In genomic region chr2:233193738-233194137, GRCh38 we compare ENCODE assay signal across 26 cellular contexts.
"Had no signal": no experiment of that assay in that cellular context is flagged by ENCODE, and none has a peak within 500 bp of the region (broad histone marks: within the 10 kb centered on the region; RNA-seq: fewer than 3 reads in every experiment).

No MANE protein-coding gene starts in this region.

- H3K4me3 Mint-ChIP-seq: memory B cell; neural crest cell; stimulated activated naive CD8-positive, alpha-beta T cell treated with anti-CD3 and anti-CD28 coated beads, Interleukin-15, Interleukin-2, amounts not matched to agents 100 ng/mL and 50 ng/mL, for 24 hours had no signal

- H3K27me3 ChIP-seq: adrenal gland, ascending aorta, brain microvascular endothelial cell, thyroid gland had no signal

- H3K36me3 ChIP-seq: brain microvascular endothelial cell, thyroid gland, WERI-Rb-1 had no signal

- H3K27ac ChIP-seq: adrenal gland, ascending aorta, brain microvascular endothelial cell, SK-N-MC, thyroid gland, WERI-Rb-1 had no signal

- ATAC-seq: esophagus mucosa, left cardiac atrium had no signal

- H3K27me3 Mint-ChIP-seq: memory B cell; stimulated activated naive CD8-positive, alpha-beta T cell treated with anti-CD3 and anti-CD28 coated beads, Interleukin-15, Interleukin-2, amounts not matched to agents 100 ng/mL and 50 ng/mL, for 24 hours had no signal

- H3K4me1 ChIP-seq: adrenal gland, ascending aorta, thyroid gland had no signal

- H3K4me3 ChIP-seq: adrenal gland, ascending aorta, SK-N-MC, thyroid gland had no signal

- H3K9me3 ChIP-seq: adrenal gland, ascending aorta, thyroid gland had no signal

- H3K9me3 Mint-ChIP-seq: memory B cell; neural crest cell; stimulated activated naive CD8-positive, alpha-beta T cell treated with anti-CD3 and anti-CD28 coated beads, Interleukin-15, Interleukin-2, amounts not matched to agents 100 ng/mL and 50 ng/mL, for 24 hours had no signal

- H3K27ac Mint-ChIP-seq: memory B cell; stimulated activated naive CD8-positive, alpha-beta T cell treated with anti-CD3 and anti-CD28 coated beads, Interleukin-15, Interleukin-2, amounts not matched to agents 100 ng/mL and 50 ng/mL, for 24 hours had no signal

- H3K4me1 Mint-ChIP-seq: neural crest cell had no signal

- DNase-seq: activated CD4-positive, alpha-beta T cell treated with anti-CD3 and anti-CD28 coated beads for 1 hour; activated CD4-positive, alpha-beta T cell treated with anti-CD3 and anti-CD28 coated beads, Interleukin-2, amount 50 U/mL, for 1 hour; activated CD8-positive, alpha-beta memory T cell treated with anti-CD3 and anti-CD28 coated beads for 24 hours; activated CD8-positive, alpha-beta memory T cell treated with anti-CD3 and anti-CD28 coated beads, Interleukin-2, amount 50 U/mL, for 4 hours; activated effector memory CD4-positive, alpha-beta T cell treated with Interleukin-2 at 50 U/mL for 16 hours; activated naive CD4-positive, alpha-beta T cell treated with anti-CD3 and anti-CD28 coated beads, Interleukin-2, amount 50 U/mL, for 16 hours; activated T-cell treated with anti-CD3 and anti-CD28 coated beads, Interleukin-2, amount 50 U/mL, for 48 hours; adrenal gland; brain microvascular endothelial cell; central memory CD4-positive, alpha-beta T cell; effector memory CD4-positive, alpha-beta T cell; glutamatergic neuron; hippocampal formation; left cardiac atrium; retina; stimulated activated CD4-positive, alpha-beta T cell treated with anti-CD3 and anti-CD28 coated beads, Interleukin-2, amount 100 ng/mL, for 48 hours; substantia nigra; SW 1271; thyroid gland; WERI-Rb-1 had no signal
